In genomic region chr6:44655368-44656342, GRCh38 we compare ENCODE assay signal across 8 cellular contexts.
DNase-seq lines count a peak whose midpoint lies in the region; ATAC-seq and TF ChIP-seq lines count a peak whose summit lies in the region.

No MANE protein-coding gene starts in this region.

- H3K36me3 Mint-ChIP-seq in activated naive CD8-positive, alpha-beta T cell: peaks cover 3% of the 10 kb centered on the region

- peak; percentile 94 for TF ChIP-seq CTCF in 22Rv1 (IDR thresholded peaks at IDR 0.05)
- peak; percentile 80 to 98 (median 94) for TF ChIP-seq CTCF in heart left ventricle (IDR thresholded peaks at IDR 0.05)
- peak; percentile 87 to 97 (median 94) for TF ChIP-seq CTCF in prostate gland (IDR thresholded peaks at IDR 0.05)
- peak; percentile 75 to 88 (median 80) for TF ChIP-seq CTCF in uterus (IDR thresholded peaks at IDR 0.05)

- H3K9me3 ChIP-seq in heart left ventricle: peaks cover 0 to 5% (median 0%) of the 10 kb centered on the region in 12 donors
- no peaks in the 10 kb centered on the region for H3K9me3 ChIP-seq in prostate gland
- no peaks in the 10 kb centered on the region for H3K9me3 ChIP-seq in uterus

- peaks cover 0 to 9% (median 0%) of the 10 kb centered on the region in 12 donors for H3K4me1 ChIP-seq in heart left ventricle
- peaks cover 3% of the 10 kb centered on the region for H3K4me1 ChIP-seq in prostate gland (replicated peaks)
- no peaks in the 10 kb centered on the region for H3K4me1 ChIP-seq in uterus

- WGBS in heart left ventricle, 4 donors: 27 to 33% (median 30%) methylated on average over 22 to 26 of the region's 26 CpGs
- WGBS in prostate gland: 37% methylated on average over 25 of the region's 26 CpGs

- peaks cover 11% of the 10 kb centered on the region for H3K4me1 Mint-ChIP-seq in activated naive CD8-positive, alpha-beta T cell (ENCODE audit: low read depth)

- H3K4me3 ChIP-seq in heart left ventricle: no peak overlapping the region
- no peak overlapping the region for H3K4me3 ChIP-seq in prostate gland
- no peak overlapping the region for H3K4me3 ChIP-seq in uterus

- peak overlapping the region; percentile 86 for H3K27ac Mint-ChIP-seq in activated naive CD8-positive, alpha-beta T cell

- ATAC-seq in GM18867 (IDR thresholded peaks at IDR 0.05; ENCODE audit: unreplicated experiment) (peak; percentile 55), heart left ventricle (peak; percentile 63 to 86 (median 74))

- peak; percentile 79 for DNase-seq in M059J (ENCODE audit: low read depth)
- peak; percentile 50 for DNase-seq in T follicular helper cell (ENCODE audit: low read depth)
- peak; percentile 52 to 86 (median 61) for DNase-seq in heart left ventricle
- peak; percentile 73 for DNase-seq in prostate gland (ENCODE audit: low spot score)
- peak; percentile 67 to 77 for DNase-seq in uterus

- H3K9me3 Mint-ChIP-seq in activated naive CD8-positive, alpha-beta T cell (ENCODE audit: low read depth): peaks cover 3% of the 10 kb centered on the region

- H3K36me3 ChIP-seq in heart left ventricle (no peaks in the 10 kb centered on the region), prostate gland (no peaks in the 10 kb centered on the region), uterus (no peaks in the 10 kb centered on the region)

- H3K27me3 ChIP-seq in heart left ventricle (peaks cover 0 to 4% (median 0%) of the 10 kb centered on the region in 9 donors), prostate gland (replicated peaks; ENCODE audit: insufficient read depth) (no peaks in the 10 kb centered on the region), uterus (no peaks in the 10 kb centered on the region)

- intact Hi-C loops in heart left ventricle (cut with DNase I) (loop anchor here (1.0 to 10.0 kb wide), 10 partner anchors 759 to 1269 kb away; no protein-coding TSS in a partner anchor), prostate gland (cut with DNase I) (loop anchor here (1.0 to 5.0 kb wide), 4 partner anchors 722 to 1267 kb away; partner anchors contain the start of gene SUPT3H), uterus (cut with DNase I; ENCODE audit: low total_unique reads) (no loop called here)

- no peak for TF ChIP-seq POLR2A in heart left ventricle (IDR thresholded peaks at IDR 0.05)
- no peak for TF ChIP-seq POLR2A in prostate gland (IDR thresholded peaks at IDR 0.05)
- TF ChIP-seq POLR2A in uterus (IDR thresholded peaks at IDR 0.05): no peak

- H3K27me3 Mint-ChIP-seq in activated naive CD8-positive, alpha-beta T cell: peaks cover 3% of the 10 kb centered on the region

- H3K27ac ChIP-seq in 22Rv1 (no peak overlapping the region), heart left ventricle (no peak overlapping the region), prostate gland (peak overlapping the region; percentile 51 to 53), uterus (no peak overlapping the region)

- H3K4me3 Mint-ChIP-seq in activated naive CD8-positive, alpha-beta T cell: peak overlapping the region; percentile 58

Comparison
In these comparisons a context has a peak if more than half of its experiments do, and no peak if none do; other contexts are left out.
1. H3K27ac ChIP-seq: peak in prostate gland (2 of 2); none in 22Rv1 (single experiment), heart left ventricle (0 of 12) and uterus (0 of 2).
2. Peak in every context shown above with its lines, with median percentiles within 50 percentile points of each other: CTCF ChIP-seq and DNase-seq.